Comparison of ENCODE assay signal across 24 cellular contexts in the genomic region with DNA sequence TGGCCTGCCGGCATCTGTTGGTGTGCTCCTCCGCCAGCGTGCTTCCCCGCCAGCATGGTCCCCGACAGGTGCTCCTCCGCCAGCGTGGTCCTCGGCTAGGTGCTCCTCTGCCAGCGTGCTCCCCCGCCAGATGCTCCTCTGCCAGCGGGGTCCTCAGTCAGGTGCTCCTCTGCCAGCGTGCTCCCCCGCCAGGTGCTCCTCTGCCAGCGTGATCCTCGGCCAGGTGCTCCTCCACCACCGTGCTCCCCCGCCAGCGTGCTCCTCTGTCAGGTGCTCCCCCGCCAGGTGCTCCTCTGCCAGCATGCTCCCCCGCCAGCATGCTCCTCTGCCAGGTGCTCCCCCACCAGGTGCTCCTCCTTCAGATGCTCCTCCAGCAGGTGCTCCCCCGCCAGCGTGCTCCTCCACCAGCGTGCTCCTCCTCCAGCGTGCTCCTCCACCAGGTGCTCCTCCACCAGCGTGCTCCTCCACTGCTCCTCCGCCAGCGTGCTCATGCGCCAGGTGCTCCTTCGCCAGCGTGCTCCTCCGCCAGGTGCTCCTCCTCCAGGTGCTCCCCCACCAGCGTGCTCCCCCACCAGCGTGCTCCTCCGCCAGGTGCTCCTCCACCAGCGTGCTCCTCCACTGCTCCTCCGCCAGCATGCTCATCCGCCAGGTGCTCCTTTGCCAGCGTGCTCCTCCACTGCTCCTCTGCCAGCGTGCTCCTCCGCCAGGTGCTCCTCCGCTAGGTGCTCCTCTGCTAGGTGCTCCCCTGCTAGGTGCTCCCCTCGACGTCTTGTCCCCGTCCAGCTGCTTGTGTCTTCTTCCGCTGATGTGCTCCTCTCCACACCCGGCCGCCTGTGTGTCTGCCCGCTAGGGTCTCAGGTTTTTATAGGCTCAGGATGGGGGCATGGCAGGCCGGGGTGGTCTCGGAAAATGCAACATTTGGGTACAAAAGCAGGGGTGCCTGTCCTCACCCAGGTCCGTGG.
A peak's percentile ranks its signal among the peaks of the same experiment; 100 is the strongest.
DNase-seq lines count a peak whose midpoint lies in the region; ATAC-seq, FAIRE-seq and TF ChIP-seq lines count a peak whose summit lies in the region.
"Had no signal": no experiment of that assay in that cellular context is flagged by ENCODE, and none has a peak within 500 bp of the region (broad histone marks: within the 10 kb centered on the region; RNA-seq: fewer than 3 reads in every experiment).

No MANE protein-coding gene starts in this region.

- H3K79me2 ChIP-seq in HepG2 (ENCODE audit: insufficient read depth, low read length), result no peaks in the 10 kb centered on the region
- no peaks in the 10 kb centered on the region for H3K79me2 ChIP-seq in PC-3 (ENCODE audit: low read length)

- H3K4me2 ChIP-seq in HepG2 (ENCODE audit: low read depth, low read length), result no peak overlapping the region
- H3K4me2 ChIP-seq in neuronal stem cell (ENCODE audit: insufficient read depth, low read length, poor library complexity, severe bottlenecking), result no peak overlapping the region
- no peak overlapping the region for H3K4me2 ChIP-seq in PC-3 (ENCODE audit: low read length)
- H3K4me2 ChIP-seq: GM23338 had no signal

- in situ Hi-C loops in HepG2 (cut with HindIII; ENCODE audit: extremely low pct_ligation_motif_present, low pct_unique_long_range_greater_than_20kb), result no loop called here

- H2BK5ac ChIP-seq in neuronal stem cell (ENCODE audit: low read length), result no peak overlapping the region

- ATAC-seq in HepG2, result no peak
- no peak for ATAC-seq in right lobe of liver
- no peak for ATAC-seq in PC-3
- ATAC-seq: GM12878, GM23338, HCT116 had no signal

- H3K27me3 ChIP-seq in HepG2 (ENCODE audit: control insufficient read depth in 1 of 2, insufficient read depth in 2 of 2, low read length in 2 of 2), result no peaks in the 10 kb centered on the region
- no peaks in the 10 kb centered on the region for H3K27me3 ChIP-seq in right lobe of liver
- H3K27me3 ChIP-seq in neuronal stem cell (ENCODE audit: control insufficient read depth in 3 of 3, insufficient read depth in 3 of 3, low read depth in 1 of 3, low read length in 3 of 3), result no peaks in the 10 kb centered on the region
- no peaks in the 10 kb centered on the region for H3K27me3 ChIP-seq in PC-3 (ENCODE audit: low read length)
- H3K27me3 ChIP-seq in tibial nerve, result no peaks in the 10 kb centered on the region
- H3K27me3 ChIP-seq: BLaER1 had no signal

- H3K18ac ChIP-seq in neuronal stem cell (ENCODE audit: low read length), result peak overlapping the region; percentile 90

- peak overlapping the region; percentile 85 for H3K14ac ChIP-seq in neuronal stem cell (ENCODE audit: low read length)

- H3K4me3 Mint-ChIP-seq in type B pancreatic cell, result no peak overlapping the region
- H3K4me3 Mint-ChIP-seq: B cell; CD8-positive, alpha-beta memory T cell; GM23338; H9 had no signal

- H2AFZ ChIP-seq in HepG2 (ENCODE audit: low read length) (no peak overlapping the region), neuronal stem cell (ENCODE audit: low read length) (no peak overlapping the region), PC-3 (ENCODE audit: low read length) (no peak overlapping the region)

- no peaks in the 10 kb centered on the region for H3K4me1 ChIP-seq in HepG2 (ENCODE audit: insufficient read depth, low read length)
- no peaks in the 10 kb centered on the region for H3K4me1 ChIP-seq in right lobe of liver
- no peaks in the 10 kb centered on the region for H3K4me1 ChIP-seq in kidney (ENCODE audit: control insufficient read depth in 1 of 2, insufficient read depth in 1 of 2, low read depth in 1 of 2, low read length in 2 of 2)
- H3K4me1 ChIP-seq in neuronal stem cell (ENCODE audit: control insufficient read depth in 2 of 2, insufficient read depth in 1 of 2, low read depth in 1 of 2, low read length in 2 of 2), result peaks cover 0 to 5% of the 10 kb centered on the region in 2 donors
- H3K4me1 ChIP-seq in PC-3 (ENCODE audit: insufficient read depth, low read length), result no peaks in the 10 kb centered on the region; the same call in 1 of the 2 replicates
- H3K4me1 ChIP-seq in tibial nerve, result no peaks in the 10 kb centered on the region

- TF ChIP-seq CTCF in HepG2 (CRISPR knock-in tag; IDR thresholded peaks at IDR 0.05) (no peak), right lobe of liver (IDR thresholded peaks at IDR 0.05) (no peak), kidney (IDR thresholded peaks at IDR 0.05; ENCODE audit: borderline replicate concordance, extremely low read depth, insufficient read depth) (no peak), type B pancreatic cell (conservative IDR thresholded peaks at IDR 0.05) (no peak), PC-3 (conservative IDR thresholded peaks at IDR 0.05; ENCODE audit: low read depth, low read length) (no peak), tibial nerve (IDR thresholded peaks at IDR 0.05) (no peak)

- TF ChIP-seq EP300 in HepG2 (IDR thresholded peaks at IDR 0.05; ENCODE audit: low read depth in 2 of 2, low read length in 2 of 2), result no peak
- no peak for TF ChIP-seq EP300 in HepG2 (CRISPR knock-in tag; IDR thresholded peaks at IDR 0.05; ENCODE audit: borderline replicate concordance)
- TF ChIP-seq EP300 in tibial nerve (IDR thresholded peaks at IDR 0.05), result no peak

- no peaks in the 10 kb centered on the region for H3K4me1 Mint-ChIP-seq in type B pancreatic cell (ENCODE audit: unreplicated experiment)
- H3K4me1 Mint-ChIP-seq: CD4-positive, CD25-positive, alpha-beta regulatory T cell; CD8-positive, alpha-beta memory T cell had no signal

- peak overlapping the region; percentile 91 for H2BK15ac ChIP-seq in neuronal stem cell (ENCODE audit: low read length)

- H3K23ac ChIP-seq in neuronal stem cell (ENCODE audit: low read depth, low read length, poor library complexity), result peak overlapping the region; percentile 89

- BruUV-seq in HepG2 (replicated peaks; lab: Mats Ljungman, UMichigan) (no TSS peak), PC-3 (replicated peaks; lab: Mats Ljungman, UMichigan) (no TSS peak)

- H2BK120ac ChIP-seq in neuronal stem cell (ENCODE audit: low read depth, low read length), result peak overlapping the region; percentile 92

- H3K9me3 ChIP-seq in HepG2 (ENCODE audit: low read length), result peaks cover 11% of the 10 kb centered on the region; the same call in 1 of the 2 replicates
- H3K9me3 ChIP-seq in right lobe of liver, result no peaks in the 10 kb centered on the region
- peaks cover 0 to 2% of the 10 kb centered on the region in 2 donors for H3K9me3 ChIP-seq in kidney (ENCODE audit: control insufficient read depth in 1 of 2, low read length in 2 of 2)
- peaks cover 9 to 17% of the 10 kb centered on the region in 2 donors for H3K9me3 ChIP-seq in neuronal stem cell (replicated peaks in 1 of 2; ENCODE audit: control insufficient read depth in 2 of 2, insufficient read depth in 1 of 2, low read depth in 1 of 2, low read length in 2 of 2)
- H3K9me3 ChIP-seq in PC-3 (ENCODE audit: low read length), result no peaks in the 10 kb centered on the region
- peaks cover 0 to 8% (median 0%) of the 10 kb centered on the region in 4 donors for H3K9me3 ChIP-seq in tibial nerve

- H3K27ac ChIP-seq in HepG2 (ENCODE audit: extremely low read length, insufficient read depth, low read length), result no peak overlapping the region
- H3K27ac ChIP-seq in right lobe of liver, result no peak overlapping the region
- H3K27ac ChIP-seq in kidney (ENCODE audit: low read depth in 2 of 2, low read length in 2 of 2), result no peak overlapping the region
- H3K27ac ChIP-seq in neuronal stem cell (replicated peaks; ENCODE audit: low read length), result no peak overlapping the region
- no peak overlapping the region for H3K27ac ChIP-seq in PC-3 (ENCODE audit: low read length)
- no peak overlapping the region for H3K27ac ChIP-seq in tibial nerve
- H3K27ac ChIP-seq: 22Rv1, BLaER1, C4-2B had no signal

- H2AK5ac ChIP-seq in neuronal stem cell (ENCODE audit: low read depth, low read length), result peak overlapping the region; percentile 74

- POLR2A ChIA-PET in HepG2 (lab: Yijun Ruan, JAX), result no interaction called here
- POLR2A ChIA-PET in PC-3 (lab: Charles Lee; ENCODE audit: unreplicated experiment), result no interaction called here

- H3K9me3 Mint-ChIP-seq in type B pancreatic cell, result peaks cover 9% of the 10 kb centered on the region

- CTCF ChIA-PET in HepG2 (lab: Yijun Ruan, JAX; ENCODE audit: low intra/inter-chr PET ratio, low total read pairs), result no interaction called here
- CTCF ChIA-PET in PC-3 (lab: Charles Lee), result no interaction called here

- peak overlapping the region; percentile 75 for H4K8ac ChIP-seq in neuronal stem cell (ENCODE audit: low read depth, low read length)

- no peak for TF ChIP-seq RAD21 in HepG2 (CRISPR knock-in tag; IDR thresholded peaks at IDR 0.05)

- no peaks in the 10 kb centered on the region; a peak in 1 of 5 replicates for H3K36me3 ChIP-seq in HepG2 (replicated peaks in 1 of 2; ENCODE audit: control insufficient read depth in 1 of 2, insufficient read depth in 2 of 2, low read length in 2 of 2)
- no peaks in the 10 kb centered on the region for H3K36me3 ChIP-seq in right lobe of liver
- H3K36me3 ChIP-seq in kidney (ENCODE audit: control insufficient read depth in 1 of 2, insufficient read depth in 2 of 2, low read length in 2 of 2), result no peaks in the 10 kb centered on the region
- no peaks in the 10 kb centered on the region for H3K36me3 ChIP-seq in neuronal stem cell (replicated peaks in 1 of 2; ENCODE audit: control insufficient read depth in 2 of 2, insufficient read depth in 2 of 2, low read length in 2 of 2)
- H3K36me3 ChIP-seq in PC-3 (ENCODE audit: low read depth, low read length), result no peaks in the 10 kb centered on the region
- H3K36me3 ChIP-seq in tibial nerve, result no peaks in the 10 kb centered on the region

- H3K4ac ChIP-seq in neuronal stem cell (ENCODE audit: low read length), result peak overlapping the region; percentile 85

- intact Hi-C loops in HepG2 (cut with micrococcal nuclease; ENCODE audit: unreplicated experiment), result no loop called here
- intact Hi-C loops in right lobe of liver (cut with DNase I), result no loop called here
- intact Hi-C loops in kidney (cut with DNase I), result no loop called here
- intact Hi-C loops in PC-3 (cut with micrococcal nuclease), result no loop called here

- TF ChIP-seq POLR2A in HepG2 (IDR thresholded peaks at IDR 0.05; ENCODE audit: insufficient read depth in 1 of 2, low read depth in 2 of 2, low read length in 2 of 2) (no peak), right lobe of liver (IDR thresholded peaks at IDR 0.05) (no peak), tibial nerve (IDR thresholded peaks at IDR 0.05) (no peak)

- no peaks in the 10 kb centered on the region for H3K79me1 ChIP-seq in neuronal stem cell (ENCODE audit: low read depth, low read length)

- FAIRE-seq in HepG2 (lab: Jason Lieb, UNC) (no peak), kidney (lab: Jason Lieb, UNC) (no peak)
- FAIRE-seq: A204.1, D721Med, GM12878 had no signal

- no peaks in the 10 kb centered on the region for H3F3A ChIP-seq in PC-3 (ENCODE audit: low read length, unreplicated experiment)

- H2BK12ac ChIP-seq in neuronal stem cell (ENCODE audit: low read length), result peak overlapping the region; percentile 91

- H4K91ac ChIP-seq in neuronal stem cell (ENCODE audit: low read depth, low read length, poor library complexity), result peak overlapping the region; percentile 66

- H3K9ac ChIP-seq in HepG2 (ENCODE audit: insufficient read depth, low read depth, low read length) (no peak overlapping the region), kidney (ENCODE audit: low read length in 2 of 2) (no peak overlapping the region), neuronal stem cell (ENCODE audit: low read depth, low read length, poor library complexity) (no peak overlapping the region), PC-3 (ENCODE audit: low read length) (no peak overlapping the region)
- H3K9ac ChIP-seq: BLaER1 had no signal

- no peaks in the 10 kb centered on the region for H3K27me3 Mint-ChIP-seq in type B pancreatic cell
- H3K27me3 Mint-ChIP-seq: B cell; CD8-positive, alpha-beta memory T cell had no signal

- 0 out of 2 replicates have a peak, but pooled peaks cover 2% of the 10 kb centered on the region for H3K9me2 ChIP-seq in PC-3 (replicated peaks; ENCODE audit: low read length)

- no peak overlapping the region for H3K4me3 ChIP-seq in HepG2 (replicated peaks in 1 of 3; ENCODE audit: insufficient read depth in 1 of 3, low read depth in 2 of 3, low read length in 3 of 3)
- H3K4me3 ChIP-seq in right lobe of liver, result no peak overlapping the region
- H3K4me3 ChIP-seq in kidney (ENCODE audit: low read length in 2 of 2), result no peak overlapping the region
- no peak overlapping the region for H3K4me3 ChIP-seq in neuronal stem cell (ENCODE audit: low read length in 2 of 2)
- no peak overlapping the region for H3K4me3 ChIP-seq in PC-3 (ENCODE audit: low read length)
- no peak overlapping the region for H3K4me3 ChIP-seq in tibial nerve
- H3K4me3 ChIP-seq: BLaER1, GM12878, GM23338 had no signal

- 95% methylated on average over 50 of the region's 51 CpGs for WGBS in HepG2 (ENCODE audit: low lambda C conversion rate)
- 96% methylated on average over 25 of the region's 51 CpGs for WGBS in right lobe of liver (ENCODE audit: insufficient coverage, low coverage, low lambda C conversion rate, missing lambda C conversion rate)
- no CpG with 5 or more reads among the region's 51 CpGs for WGBS in neuronal stem cell (ENCODE audit: extremely low coverage in 2 of 2, insufficient read length in 2 of 2, insufficient replicate concordance in 1 of 2), 2 donors
- 97% methylated on average over 51 of the region's 51 CpGs for WGBS in tibial nerve, 2 donors

- H3K27ac Mint-ChIP-seq in type B pancreatic cell, result no peak overlapping the region
- H3K27ac Mint-ChIP-seq: B cell; CD4-positive, CD25-positive, alpha-beta regulatory T cell; CD8-positive, alpha-beta memory T cell; GM23338; H9 had no signal

- H4K20me1 ChIP-seq in HepG2 (ENCODE audit: insufficient read depth, low read length) (no peaks in the 10 kb centered on the region), PC-3 (ENCODE audit: low read length) (no peaks in the 10 kb centered on the region)
- H4K20me1 ChIP-seq: BLaER1 had no signal

- H3K36me3 Mint-ChIP-seq in type B pancreatic cell, result peaks cover 9% of the 10 kb centered on the region

- DNase-seq in HepG2 (ENCODE audit: low spot score) (no peak), right lobe of liver (no peak), kidney (peak; percentile 73), neuronal stem cell (ENCODE audit: low spot score) (no peak), type B pancreatic cell (ENCODE audit: extremely low spot score, unreplicated experiment) (no peak), PC-3 (no peak), tibial nerve (ENCODE audit: low spot score in 2 of 2) (no peak)
- no peak for DNase-seq in stimulated activated CD4-positive, alpha-beta T cell treated with anti-CD3 and anti-CD28 coated beads, Interleukin-4, amount 100 ng/mL, for 24 hours
- DNase-seq: CD4-positive, CD25-positive, alpha-beta regulatory T cell; CD8-positive, alpha-beta memory T cell; DMS 273 treated with DMSO at 0.1 percent for 48 hours; DMS79; EL; GDM1; H9 had no signal
